ENCODE assay signal across 1 cellular context in the genomic region with DNA sequence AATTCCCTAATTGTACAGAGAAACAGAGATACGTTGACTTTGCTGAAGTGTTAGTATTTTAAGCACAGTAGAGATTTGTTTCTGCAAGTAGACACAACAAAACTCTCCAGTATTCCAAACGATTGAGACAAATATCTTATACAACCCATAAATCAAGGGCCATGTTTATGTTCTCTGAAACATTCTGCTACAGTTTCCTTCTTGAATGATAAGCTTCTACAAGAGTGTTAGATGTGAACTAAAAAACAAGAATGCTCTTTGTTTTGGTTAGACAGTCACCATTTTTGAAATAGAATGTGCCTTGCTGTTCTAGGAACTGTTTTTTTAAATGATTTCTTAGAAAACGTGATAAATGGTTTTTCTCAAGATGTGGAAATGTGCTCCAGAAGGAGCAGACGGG.
TF ChIP-seq lines count a peak whose summit lies in the region.

No MANE protein-coding gene starts in this region.

TF ChIP-seq in GM23338, 12 proteins besides CTCF, POLR2A, EP300 and RAD21 (continued from another document):
- TF ChIP-seq, protein P1, sequence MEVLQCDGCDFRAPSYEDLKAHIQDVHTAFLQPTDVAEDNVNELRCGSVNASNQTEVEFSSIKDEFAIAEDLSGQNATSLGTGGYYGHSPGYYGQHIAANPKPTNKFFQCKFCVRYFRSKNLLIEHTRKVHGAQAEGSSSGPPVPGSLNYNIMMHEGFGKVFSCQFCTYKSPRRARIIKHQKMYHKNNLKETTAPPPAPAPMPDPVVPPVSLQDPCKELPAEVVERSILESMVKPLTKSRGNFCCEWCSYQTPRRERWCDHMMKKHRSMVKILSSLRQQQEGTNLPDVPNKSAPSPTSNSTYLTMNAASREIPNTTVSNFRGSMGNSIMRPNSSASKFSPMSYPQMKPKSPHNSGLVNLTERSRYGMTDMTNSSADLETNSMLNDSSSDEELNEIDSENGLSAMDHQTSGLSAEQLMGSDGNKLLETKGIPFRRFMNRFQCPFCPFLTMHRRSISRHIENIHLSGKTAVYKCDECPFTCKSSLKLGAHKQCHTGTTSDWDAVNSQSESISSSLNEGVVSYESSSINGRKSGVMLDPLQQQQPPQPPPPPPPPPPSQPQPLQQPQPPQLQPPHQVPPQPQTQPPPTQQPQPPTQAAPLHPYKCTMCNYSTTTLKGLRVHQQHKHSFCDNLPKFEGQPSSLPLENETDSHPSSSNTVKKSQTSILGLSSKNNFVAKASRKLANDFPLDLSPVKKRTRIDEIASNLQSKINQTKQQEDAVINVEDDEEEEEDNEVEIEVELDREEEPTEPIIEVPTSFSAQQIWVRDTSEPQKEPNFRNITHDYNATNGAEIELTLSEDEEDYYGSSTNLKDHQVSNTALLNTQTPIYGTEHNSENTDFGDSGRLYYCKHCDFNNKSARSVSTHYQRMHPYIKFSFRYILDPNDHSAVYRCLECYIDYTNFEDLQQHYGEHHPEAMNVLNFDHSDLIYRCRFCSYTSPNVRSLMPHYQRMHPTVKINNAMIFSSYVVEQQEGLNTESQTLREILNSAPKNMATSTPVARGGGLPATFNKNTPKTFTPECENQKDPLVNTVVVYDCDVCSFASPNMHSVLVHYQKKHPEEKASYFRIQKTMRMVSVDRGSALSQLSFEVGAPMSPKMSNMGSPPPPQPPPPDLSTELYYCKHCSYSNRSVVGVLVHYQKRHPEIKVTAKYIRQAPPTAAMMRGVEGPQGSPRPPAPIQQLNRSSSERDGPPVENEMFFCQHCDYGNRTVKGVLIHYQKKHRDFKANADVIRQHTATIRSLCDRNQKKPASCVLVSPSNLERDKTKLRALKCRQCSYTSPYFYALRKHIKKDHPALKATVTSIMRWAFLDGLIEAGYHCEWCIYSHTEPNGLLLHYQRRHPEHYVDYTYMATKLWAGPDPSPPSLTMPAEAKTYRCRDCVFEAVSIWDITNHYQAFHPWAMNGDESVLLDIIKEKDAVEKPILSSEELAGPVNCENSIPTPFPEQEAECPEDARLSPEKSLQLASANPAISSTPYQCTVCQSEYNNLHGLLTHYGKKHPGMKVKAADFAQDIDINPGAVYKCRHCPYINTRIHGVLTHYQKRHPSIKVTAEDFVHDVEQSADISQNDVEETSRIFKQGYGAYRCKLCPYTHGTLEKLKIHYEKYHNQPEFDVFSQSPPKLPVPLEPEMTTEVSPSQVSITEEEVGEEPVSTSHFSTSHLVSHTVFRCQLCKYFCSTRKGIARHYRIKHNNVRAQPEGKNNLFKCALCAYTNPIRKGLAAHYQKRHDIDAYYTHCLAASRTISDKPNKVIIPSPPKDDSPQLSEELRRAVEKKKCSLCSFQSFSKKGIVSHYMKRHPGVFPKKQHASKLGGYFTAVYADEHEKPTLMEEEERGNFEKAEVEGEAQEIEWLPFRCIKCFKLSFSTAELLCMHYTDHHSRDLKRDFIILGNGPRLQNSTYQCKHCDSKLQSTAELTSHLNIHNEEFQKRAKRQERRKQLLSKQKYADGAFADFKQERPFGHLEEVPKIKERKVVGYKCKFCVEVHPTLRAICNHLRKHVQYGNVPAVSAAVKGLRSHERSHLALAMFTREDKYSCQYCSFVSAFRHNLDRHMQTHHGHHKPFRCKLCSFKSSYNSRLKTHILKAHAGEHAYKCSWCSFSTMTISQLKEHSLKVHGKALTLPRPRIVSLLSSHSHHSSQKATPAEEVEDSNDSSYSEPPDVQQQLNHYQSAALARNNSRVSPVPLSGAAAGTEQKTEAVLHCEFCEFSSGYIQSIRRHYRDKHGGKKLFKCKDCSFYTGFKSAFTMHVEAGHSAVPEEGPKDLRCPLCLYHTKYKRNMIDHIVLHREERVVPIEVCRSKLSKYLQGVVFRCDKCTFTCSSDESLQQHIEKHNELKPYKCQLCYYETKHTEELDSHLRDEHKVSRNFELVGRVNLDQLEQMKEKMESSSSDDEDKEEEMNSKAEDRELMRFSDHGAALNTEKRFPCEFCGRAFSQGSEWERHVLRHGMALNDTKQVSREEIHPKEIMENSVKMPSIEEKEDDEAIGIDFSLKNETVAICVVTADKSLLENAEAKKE (CRISPR knock-in tag; IDR thresholded peaks at IDR 0.05) = no peak
- TF ChIP-seq STAT1 (IDR thresholded peaks at IDR 0.05; ENCODE audit: unreplicated experiment) (no peak), REST (IDR thresholded peaks at IDR 0.05; ENCODE audit: unreplicated experiment) (no peak), NANOG (IDR thresholded peaks at IDR 0.05; ENCODE audit: borderline replicate concordance) (no peak), ZNF114 (CRISPR knock-in tag; IDR thresholded peaks at IDR 0.05) (no peak), EZH2phosphoT487 (IDR thresholded peaks at IDR 0.05; ENCODE audit: unreplicated experiment) (no peak), ETS1 (IDR thresholded peaks at IDR 0.05) (no peak)
TF ChIP-seq in GM23338: peak in this region for 0.
